In the genomic region with DNA sequence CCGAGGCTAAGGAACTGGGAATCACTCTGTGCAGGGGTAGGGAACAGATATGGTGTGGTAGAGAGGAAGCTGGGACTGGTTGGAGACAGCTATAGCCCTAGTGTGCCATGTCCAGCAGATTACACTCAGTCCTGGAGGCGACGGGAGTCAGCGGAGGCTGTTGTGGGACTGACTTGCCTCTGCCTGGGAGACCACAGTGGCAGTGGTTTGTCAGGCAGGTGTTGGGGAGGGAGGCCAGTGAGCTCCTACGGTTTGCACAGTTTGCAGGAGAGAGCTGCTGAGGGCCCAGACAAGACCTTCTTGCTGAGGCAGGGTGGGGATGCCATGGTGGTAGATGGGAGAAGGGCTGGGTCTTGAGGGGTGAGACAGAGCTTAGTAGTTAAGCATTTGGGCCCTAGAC, we compare ENCODE assay signal across 13 cellular contexts. TPM values are rescaled to one million over a fixed set of nuclear protein-coding genes. Genes with fewer than 3 reads are reported as not detected.
DNase-seq lines count a peak whose midpoint lies in the region; ATAC-seq and TF ChIP-seq lines count a peak whose summit lies in the region.
"Had no signal": no experiment of that assay in that cellular context is flagged by ENCODE, and none has a peak within 500 bp of the region (broad histone marks: within the 10 kb centered on the region; RNA-seq: fewer than 3 reads in every experiment).

No MANE protein-coding gene starts in this region.

- H3K36me3 Mint-ChIP-seq in natural killer cell (no peaks in the 10 kb centered on the region), type B pancreatic cell (peaks cover 31% of the 10 kb centered on the region), HFFc6 (ENCODE audit: low read depth) (no peaks in the 10 kb centered on the region; the same call in 1 of the 2 replicates)

- no peaks in the 10 kb centered on the region for H3K9me3 ChIP-seq in right atrium auricular region

- H3K4me3 Mint-ChIP-seq in natural killer cell (peak overlapping the region; percentile 86), type B pancreatic cell (no peak overlapping the region), HFFc6 (no peak overlapping the region)

- H3K27me3 Mint-ChIP-seq in natural killer cell (ENCODE audit: low read depth in 2 of 2) (no peaks in the 10 kb centered on the region), type B pancreatic cell (no peaks in the 10 kb centered on the region), HFFc6 (ENCODE audit: insufficient read depth) (peaks cover 6% of the 10 kb centered on the region; the same call in 1 of the 2 replicates)

- no peaks in the 10 kb centered on the region for H3K36me3 ChIP-seq in right atrium auricular region

- H3K4me3 ChIP-seq in right atrium auricular region (no peak overlapping the region), foreskin fibroblast (ENCODE audit: low read depth in 1 of 2, low read length in 2 of 2) (no peak overlapping the region)

- intact Hi-C loops in left cardiac atrium (cut with DNase I) (no loop called here), natural killer cell (cut with micrococcal nuclease) (loop anchor here (2.0 kb wide), 1 partner anchor 15 kb away; no protein-coding TSS in a partner anchor)

- ATAC-seq in left cardiac atrium: no peak
- ATAC-seq in natural killer cell: no peak
- ATAC-seq: left lobe of liver had no signal

- H3K27ac Mint-ChIP-seq in natural killer cell: peak overlapping the region; percentile 93 to 94
- H3K27ac Mint-ChIP-seq in type B pancreatic cell: peak overlapping the region; percentile 29
- no peak overlapping the region for H3K27ac Mint-ChIP-seq in HFFc6

- peaks cover 0 to 89% of the 10 kb centered on the region in 2 donors for H3K4me1 ChIP-seq in right atrium auricular region

- H3K27ac ChIP-seq in right atrium auricular region (peak overlapping the region; percentile 75 to 94), angular gyrus (ENCODE audit: low read depth, low read length) (peak overlapping the region; percentile 70)
- H3K27ac ChIP-seq: C4-2B had no signal

- H3K9me3 Mint-ChIP-seq in natural killer cell: no peaks in the 10 kb centered on the region
- no peaks in the 10 kb centered on the region for H3K9me3 Mint-ChIP-seq in type B pancreatic cell
- H3K9me3 Mint-ChIP-seq in HFFc6: no peaks in the 10 kb centered on the region

- H3K4me1 Mint-ChIP-seq in natural killer cell (peaks cover 94 to 96% of the 10 kb centered on the region in 2 donors), type B pancreatic cell (ENCODE audit: unreplicated experiment) (peaks cover 70% of the 10 kb centered on the region), HFFc6 (ENCODE audit: low read depth) (peaks cover 58% of the 10 kb centered on the region)

- H3K27me3 ChIP-seq in right atrium auricular region: no peaks in the 10 kb centered on the region

- TF ChIP-seq CTCF in right atrium auricular region (IDR thresholded peaks at IDR 0.05): no peak
- no peak for TF ChIP-seq CTCF in natural killer cell (IDR thresholded peaks at IDR 0.05)
- no peak for TF ChIP-seq CTCF in type B pancreatic cell (conservative IDR thresholded peaks at IDR 0.05)
- TF ChIP-seq CTCF in HFFc6 (IDR thresholded peaks at IDR 0.05): no peak
- no peak for TF ChIP-seq CTCF in foreskin fibroblast (IDR thresholded peaks at IDR 0.05; ENCODE audit: low read depth, low read length)

- DNase-seq in right atrium auricular region (ENCODE audit: low spot score) (no peak), left cardiac atrium (no peak), natural killer cell (no peak), type B pancreatic cell (ENCODE audit: extremely low spot score, unreplicated experiment) (no peak), HFFc6 (no peak), T-helper 9 cell (no peak), foreskin fibroblast (no peak)
- DNase-seq: activated CD4-positive, alpha-beta T cell treated with anti-CD3 and anti-CD28 coated beads, Interleukin-2, amount 50 U/mL, for 1 hour; NCI-H2227 treated with DMSO at 0.1 percent for 48 hours; SHP77 treated with DMSO at 0.1 percent for 48 hours had no signal

RNA-seq across cellular contexts. Expression of a gene that starts 4.9 kb away (rescaled TPM):
- 10 to 100 TPM; 24.1 to 59.5 TPM for total RNA-seq in right atrium auricular region
- 10 to 100 TPM; 40.0 to 64.8 TPM for total RNA-seq in left cardiac atrium
- total RNA-seq in natural killer cell: 100 to 1,000 TPM; 199 to 242 (median 236) TPM
- 78.9 and 241 TPM in 2 replicates for total RNA-seq in type B pancreatic cell (ENCODE audit: low replicate concordance)
- 10 to 100 TPM; 44.4 to 62.1 (median 50.1) TPM for total RNA-seq in HFFc6 (2021; fragmentation: NEBNext Ultra II Directional; extraction: Animal tissue kit (Norgen Biotek cat#: 25700))
